Comparison of ENCODE assay signal across 22 cellular contexts in the genomic region with DNA sequence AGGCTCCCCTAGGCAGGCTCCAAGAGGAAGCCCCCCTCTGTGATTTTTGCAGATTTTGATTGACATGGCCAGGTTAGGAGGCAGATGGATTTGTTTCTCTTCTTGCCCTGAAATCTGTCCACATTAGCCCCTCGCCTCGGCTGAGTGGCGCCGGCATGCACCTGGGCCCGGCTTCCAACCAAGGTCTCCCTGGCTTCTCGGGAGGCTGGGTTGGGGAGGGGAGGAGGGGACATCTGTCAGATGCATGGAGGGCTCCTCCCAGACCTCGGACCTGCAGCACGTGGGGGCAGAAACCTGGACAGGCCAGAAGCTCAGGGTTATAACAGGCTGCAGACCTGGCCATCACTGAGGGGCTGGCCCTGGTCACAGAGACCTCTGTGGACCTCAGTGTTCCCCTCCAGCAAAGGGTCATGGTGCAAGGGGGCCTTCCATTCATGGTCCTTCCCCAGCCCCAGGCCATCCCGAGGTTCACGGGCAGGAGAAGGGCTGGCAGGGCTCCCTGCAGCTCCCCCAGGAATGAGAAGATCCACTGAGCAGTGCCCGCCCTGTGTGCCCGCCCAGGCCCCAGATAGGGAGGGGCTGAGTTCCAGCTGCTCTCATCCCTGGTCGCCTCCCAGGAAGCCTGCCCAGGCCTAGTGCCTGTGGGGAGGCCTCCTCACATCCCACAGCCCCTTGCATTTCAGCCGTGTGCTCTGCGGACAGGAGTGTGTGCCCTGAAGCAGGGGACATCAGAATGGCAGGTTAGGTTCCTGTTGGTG.
"Had no signal": no experiment of that assay in that cellular context is flagged by ENCODE, and none has a peak within 500 bp of the region (broad histone marks: within the 10 kb centered on the region; RNA-seq: fewer than 3 reads in every experiment).

No MANE protein-coding gene starts in this region.

- H3K4me3 ChIP-seq: coronary artery, esophagus muscularis mucosa, gastroesophageal sphincter, heart left ventricle, hepatocyte, left ventricle myocardium inferior, lung, prostate gland, sigmoid colon, stomach, thyroid gland had no signal

- H2AFZ ChIP-seq: hepatocyte, parathyroid adenoma had no signal

- H3K9ac ChIP-seq: parathyroid adenoma had no signal

- H3K36me3 ChIP-seq: esophagus muscularis mucosa, gastroesophageal sphincter, heart left ventricle, left ventricle myocardium inferior, neutrophil, prostate gland, sigmoid colon, stomach, thyroid gland had no signal

- H3K4me2 ChIP-seq: hepatocyte had no signal

- H3K79me2 ChIP-seq: hepatocyte, parathyroid adenoma had no signal

- H3K9me3 ChIP-seq: esophagus muscularis mucosa, gastroesophageal sphincter, heart left ventricle, left ventricle myocardium inferior, neutrophil, prostate gland, sigmoid colon, stomach, thyroid gland had no signal

- H3K4me1 ChIP-seq: esophagus muscularis mucosa, foreskin keratinocyte, gastroesophageal sphincter, heart left ventricle, left ventricle myocardium inferior, parathyroid adenoma, prostate gland, sigmoid colon, stomach, thyroid gland had no signal

- DNase-seq: dermis blood vessel endothelial cell; effector memory CD4-positive, alpha-beta T cell; foreskin keratinocyte; heart left ventricle; left cardiac atrium; left ventricle myocardium inferior; natural killer cell; right cardiac atrium; stimulated activated CD4-positive, alpha-beta T cell treated with anti-CD3 and anti-CD28 coated beads, Interleukin-2, amount 100 ng/mL, for 24 hours; stimulated activated CD4-positive, alpha-beta T cell treated with anti-CD3 and anti-CD28 coated beads, Interleukin-4, amount 100 ng/mL, for 24 hours; stimulated activated naive CD4-positive, alpha-beta T cell treated with Interleukin-2 at 50 U/mL for 16 hours; stomach; thyroid gland had no signal

- H3K27ac ChIP-seq: coronary artery, esophagus muscularis mucosa, foreskin keratinocyte, gastroesophageal sphincter, heart left ventricle, hepatocyte, left ventricle myocardium inferior, neutrophil, parathyroid adenoma, prostate gland, sigmoid colon, stomach, thyroid gland had no signal

- H3K27me3 ChIP-seq: foreskin keratinocyte, hepatocyte, neutrophil, thyroid gland had no signal
